8 cellular contexts compared by ENCODE assay signal in genomic region chr7:66673124-66673639, GRCh38. TPM values are rescaled to one million over a fixed set of nuclear protein-coding genes. Genes with fewer than 3 reads are reported as not detected.
DNase-seq lines count a peak whose midpoint lies in the region; ATAC-seq and TF ChIP-seq lines count a peak whose summit lies in the region.
"Not testable (repeated sequence)": the region's sequence is repeated elsewhere in the genome, so short reads cannot be mapped to it uniquely, and the experiment has no call there.

No MANE protein-coding gene starts in this region.

- H3K4me3 Mint-ChIP-seq in stimulated activated naive B cell treated with anti-CD40 and anti-IgM and Interleukin-4, amounts not matched to agents 10 μg/mL and 1 μg/mL and 100 μg/mL, for 72 hours = not testable (repeated sequence)

- not testable (repeated sequence) for H2BK120ac ChIP-seq in mesenchymal stem cell (ENCODE audit: low read depth, low read length)

- CTCF ChIA-PET in HEK293 (lab: Yijun Ruan, JAX); RWPE1 (lab: Yijun Ruan, JAX); mammary epithelial cell (lab: Charles Lee; ENCODE audit: low non-redundant PET): not testable (repeated sequence)

- H3K23ac ChIP-seq in mesenchymal stem cell (ENCODE audit: low read length in 2 of 2) = not testable (repeated sequence)

- not testable (repeated sequence) for TF ChIP-seq CTCF in HEK293 (tag by site-specific recombination; IDR thresholded peaks at IDR 0.05); RWPE1 (conservative IDR thresholded peaks at IDR 0.05; ENCODE audit: low read depth); mammary epithelial cell (conservative IDR thresholded peaks at IDR 0.05 in 1 of 2, IDR thresholded peaks at IDR 0.05 in 1 of 2; ENCODE audit: extremely low read depth in 1 of 2, insufficient read depth in 1 of 2, low read depth in 1 of 2, low read length in 2 of 2); fibroblast of the aortic adventitia (IDR thresholded peaks at IDR 0.05; ENCODE audit: insufficient read depth, low read length)

- not testable (repeated sequence) for H2BK5ac ChIP-seq in mesenchymal stem cell (ENCODE audit: low read depth, low read length, poor library complexity, severe bottlenecking)

- not testable (repeated sequence) for H3K18ac ChIP-seq in mesenchymal stem cell (ENCODE audit: low read depth in 1 of 2, low read length in 2 of 2)

- not testable (repeated sequence) for BruUV-seq in mammary epithelial cell (replicated peaks; lab: Mats Ljungman, UMichigan)

- not testable (repeated sequence) for H3K14ac ChIP-seq in mesenchymal stem cell (ENCODE audit: low read length in 2 of 2)

- H4K91ac ChIP-seq in mesenchymal stem cell (ENCODE audit: low read length) = not testable (repeated sequence)

- H2BK12ac ChIP-seq in mesenchymal stem cell (ENCODE audit: low read length in 2 of 2) = not testable (repeated sequence)

- H3K36me3 Mint-ChIP-seq in stimulated activated naive B cell treated with anti-CD40 and anti-IgM and Interleukin-4, amounts not matched to agents 10 μg/mL and 1 μg/mL and 100 μg/mL, for 72 hours = peaks cover 13 to 24% of the 10 kb centered on the region in 2 donors

- POLR2A ChIA-PET in HEK293 (lab: Yijun Ruan, JAX); RWPE1 (lab: Yijun Ruan, JAX; ENCODE audit: low non-redundant PET): not testable (repeated sequence)

- H3K4me3 ChIP-seq in HEK293 (ENCODE audit: low read depth, low read length); mammary epithelial cell (replicated peaks in 1 of 3; ENCODE audit: insufficient read depth in 1 of 3, low read depth in 2 of 3, low read length in 3 of 3); fibroblast of the aortic adventitia (ENCODE audit: low read depth, low read length); mesenchymal stem cell (ENCODE audit: insufficient read depth in 1 of 2, low read depth in 1 of 2, low read length in 2 of 2): not testable (repeated sequence)

- ATAC-seq in stimulated activated naive B cell treated with anti-CD40 and anti-IgM and Interleukin-4, amounts not matched to agents 10 μg/mL and 1 μg/mL and 100 μg/mL, for 72 hours (replicated peaks) = peak; percentile 70 to 86

- dilution Hi-C loops in mammary epithelial cell (cut with HindIII; ENCODE audit: low sequenced_read_pairs) = not testable (repeated sequence)

- 47% methylated on average over 4 of the region's 7 CpGs for WGBS in mammary epithelial cell (ENCODE audit: low coverage, missing lambda C conversion rate)
- WGBS in mesenchymal stem cell = no CpG with 5 or more reads among the region's 7 CpGs

- H2AK5ac ChIP-seq in mesenchymal stem cell (ENCODE audit: low read length, severe bottlenecking) = not testable (repeated sequence)

- not testable (repeated sequence) for H3K4me2 ChIP-seq in mammary epithelial cell (ENCODE audit: insufficient read depth, low read depth, low read length); mesenchymal stem cell (ENCODE audit: low read length, poor library complexity, severe bottlenecking)

- not testable (repeated sequence) for H4K20me1 ChIP-seq in mammary epithelial cell (ENCODE audit: insufficient read depth, low read length)

- peaks cover 12% of the 10 kb centered on the region for H3K79me2 ChIP-seq in mammary epithelial cell (ENCODE audit: insufficient read depth, low read length)

- in situ Hi-C loops in mammary epithelial cell (cut with MboI; ENCODE audit: low sequenced_read_pairs in 2 of 2) = not testable (repeated sequence)

- H3K27me3 Mint-ChIP-seq in stimulated activated naive B cell treated with anti-CD40 and anti-IgM and Interleukin-4, amounts not matched to agents 10 μg/mL and 1 μg/mL and 100 μg/mL, for 72 hours = not testable (repeated sequence)

- peaks cover 21% of the 10 kb centered on the region for H3K79me1 ChIP-seq in mesenchymal stem cell (replicated peaks; ENCODE audit: low read length, poor library complexity, severe bottlenecking)

- not testable (repeated sequence) for H3K9ac ChIP-seq in mammary epithelial cell (ENCODE audit: insufficient read depth, low read length); mesenchymal stem cell (ENCODE audit: low read length)

- H3K27ac Mint-ChIP-seq in stimulated activated naive B cell treated with anti-CD40 and anti-IgM and Interleukin-4, amounts not matched to agents 10 μg/mL and 1 μg/mL and 100 μg/mL, for 72 hours = not testable (repeated sequence)

- H3K4ac ChIP-seq in mesenchymal stem cell (ENCODE audit: low read depth in 1 of 2, low read length in 2 of 2) = not testable (repeated sequence)

- not testable (repeated sequence) for H3K4me1 ChIP-seq in HEK293 (ENCODE audit: control insufficient read depth, insufficient read depth, low read length); mammary epithelial cell (ENCODE audit: insufficient read depth, low read length)
- peaks cover 10% of the 10 kb centered on the region for H3K4me1 ChIP-seq in mesenchymal stem cell (ENCODE audit: control insufficient read depth, insufficient read depth, low read depth, low read length)

- not testable (repeated sequence) for H3K27ac ChIP-seq in HEK293 (ENCODE audit: extremely low read depth, low read depth, low read length); mammary epithelial cell (ENCODE audit: insufficient read depth, low read depth, low read length); mesenchymal stem cell (ENCODE audit: low read length, poor library complexity, severe bottlenecking)
- peak overlapping the region; percentile 63 for H3K27ac ChIP-seq in RWPE1

- H3K9me3 Mint-ChIP-seq in stimulated activated naive B cell treated with anti-CD40 and anti-IgM and Interleukin-4, amounts not matched to agents 10 μg/mL and 1 μg/mL and 100 μg/mL, for 72 hours = not testable (repeated sequence)

- H3K36me3 ChIP-seq in HEK293 (ENCODE audit: control insufficient read depth in 2 of 2, insufficient read depth in 1 of 2, low read length in 2 of 2); mammary epithelial cell (ENCODE audit: insufficient read depth, low read length): not testable (repeated sequence)
- peaks cover 17 to 28% of the 10 kb centered on the region in 2 experiments for H3K36me3 ChIP-seq in mesenchymal stem cell (ENCODE audit: control insufficient read depth in 1 of 2, insufficient read depth in 2 of 2, low read depth in 1 of 2, low read length in 2 of 2)

- not testable (repeated sequence) for H3K4me1 Mint-ChIP-seq in stimulated activated naive B cell treated with anti-CD40 and anti-IgM and Interleukin-4, amounts not matched to agents 10 μg/mL and 1 μg/mL and 100 μg/mL, for 72 hours

- not testable (repeated sequence) for H4K8ac ChIP-seq in mesenchymal stem cell (ENCODE audit: low read length)

- peak; percentile 41 for DNase-seq in CD1c-positive myeloid dendritic cell (ENCODE audit: extremely low spot score)
- DNase-seq in RWPE1 (ENCODE audit: low spot score); stimulated activated naive B cell treated with anti-CD40 and anti-IgM and Interleukin-4, amounts not matched to agents 10 μg/mL and 1 μg/mL and 100 μg/mL, for 72 hours: not testable (repeated sequence)
- DNase-seq in activated T-cell treated with anti-CD3 and anti-CD28 coated beads, Interleukin-2, amount 50 U/mL, for 48 hours = peak; percentile 49 to 51
- DNase-seq in mammary epithelial cell = peak; percentile 28
- DNase-seq in fibroblast of the aortic adventitia (ENCODE audit: low read depth) = peak; percentile 28
- DNase-seq in mesenchymal stem cell = peak; percentile 47

- not testable (repeated sequence) for H3K27me3 ChIP-seq in mammary epithelial cell (ENCODE audit: insufficient read depth, low read length); mesenchymal stem cell (ENCODE audit: control insufficient read depth in 1 of 2, insufficient read depth in 1 of 2, low read length in 2 of 2)

- not testable (repeated sequence) for H2BK15ac ChIP-seq in mesenchymal stem cell (ENCODE audit: low read depth, poor library complexity, severe bottlenecking)

- H3K9me3 ChIP-seq in HEK293 (ENCODE audit: control insufficient read depth, insufficient read depth, low read depth, low read length); mammary epithelial cell (replicated peaks; ENCODE audit: insufficient read depth, low read length); mesenchymal stem cell (ENCODE audit: control insufficient read depth, low read length): not testable (repeated sequence)

- intact Hi-C loops in mammary epithelial cell (cut with micrococcal nuclease) = not testable (repeated sequence)

- not testable (repeated sequence) for H2AFZ ChIP-seq in mammary epithelial cell (ENCODE audit: low read depth, low read length); mesenchymal stem cell (ENCODE audit: low read depth, low read length)

TF ChIP-seq in HEK293, 187 proteins besides CTCF, POLR2A, EP300 and RAD21:
- TF ChIP-seq ZNF692 (tag by site-specific recombination; IDR thresholded peaks at IDR 0.05) = peak; percentile 92
- peak; percentile 67; the same call in 1 of the 2 replicates for TF ChIP-seq ZFP69B (tag by site-specific recombination; IDR thresholded peaks at IDR 0.05)

RNA-seq across cellular contexts. Expression of gene KCTD7, which starts 44.5 kb away (rescaled TPM):
- total RNA-seq in mammary epithelial cell (1 to 10 TPM; 3.6 to 7.3 TPM), fibroblast of the aortic adventitia (ENCODE audit: low replicate concordance) (9.4 and 10.6 TPM in 2 replicates)
- 4.3 TPM for polyA plus RNA-seq in mammary epithelial cell
- 2.9 TPM for polyA minus RNA-seq in mammary epithelial cell
- 7.2 TPM for polyA plus RNA-seq in mesenchymal stem cell (2013, experiment 1 of 2)
- polyA plus RNA-seq in mesenchymal stem cell (2013, experiment 2 of 2) = 7.2 TPM
